2 cellular contexts compared by ENCODE assay signal in the genomic region with DNA sequence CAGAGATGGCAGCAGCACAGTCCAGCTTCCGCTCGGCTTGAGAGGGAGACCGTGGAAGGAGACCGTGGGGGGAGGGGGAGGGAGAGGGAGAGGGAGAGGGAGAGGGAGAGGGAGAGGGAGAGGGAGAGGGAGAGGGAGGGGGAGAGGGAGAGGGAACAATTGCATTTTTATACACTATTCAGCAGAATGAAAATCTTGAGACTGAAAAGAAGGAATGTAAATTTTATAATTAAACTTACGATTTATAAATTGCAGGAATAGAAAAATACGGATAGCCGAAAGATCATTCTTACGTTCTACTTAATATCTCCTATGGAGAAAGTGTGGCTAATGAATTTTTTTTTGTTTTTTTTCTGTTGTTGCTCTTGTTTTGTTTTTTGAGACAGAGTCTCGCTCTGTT.
TF ChIP-seq lines count a peak whose summit lies in the region.

No MANE protein-coding gene starts in this region.

TF ChIP-seq in HepG2, 621 proteins besides CTCF, POLR2A, EP300 and RAD21:
- TF ChIP-seq HNRNPK (IDR thresholded peaks at IDR 0.05; ENCODE audit: low read depth, low read length, poor library complexity, severe bottlenecking) = peak; percentile 84
- TF ChIP-seq HOXA7 (CRISPR knock-in tag; IDR thresholded peaks at IDR 0.05) = no peak

TF ChIP-seq in K562, 482 proteins besides CTCF, POLR2A, EP300 and RAD21:
- TF ChIP-seq PCBP2 (IDR thresholded peaks at IDR 0.05; ENCODE audit: low read depth, low read length, poor library complexity, severe bottlenecking) (peak; percentile 76), MLLT1 (IDR thresholded peaks at IDR 0.05) (no peak), NFXL1 (CRISPR knock-in tag; IDR thresholded peaks at IDR 0.05) (no peak), HNRNPK (IDR thresholded peaks at IDR 0.05; ENCODE audit: low read depth, low read length, poor library complexity, severe bottlenecking) (peak; percentile 78), ZNF431 (CRISPR knock-in tag; IDR thresholded peaks at IDR 0.05) (no peak), PCBP1 (IDR thresholded peaks at IDR 0.05; ENCODE audit: low read depth, low read length, poor library complexity, severe bottlenecking) (peak; percentile 51), ZNF444 (CRISPR knock-in tag; IDR thresholded peaks at IDR 0.05) (no peak)
